1 cellular context compared by ENCODE assay signal in the genomic region with DNA sequence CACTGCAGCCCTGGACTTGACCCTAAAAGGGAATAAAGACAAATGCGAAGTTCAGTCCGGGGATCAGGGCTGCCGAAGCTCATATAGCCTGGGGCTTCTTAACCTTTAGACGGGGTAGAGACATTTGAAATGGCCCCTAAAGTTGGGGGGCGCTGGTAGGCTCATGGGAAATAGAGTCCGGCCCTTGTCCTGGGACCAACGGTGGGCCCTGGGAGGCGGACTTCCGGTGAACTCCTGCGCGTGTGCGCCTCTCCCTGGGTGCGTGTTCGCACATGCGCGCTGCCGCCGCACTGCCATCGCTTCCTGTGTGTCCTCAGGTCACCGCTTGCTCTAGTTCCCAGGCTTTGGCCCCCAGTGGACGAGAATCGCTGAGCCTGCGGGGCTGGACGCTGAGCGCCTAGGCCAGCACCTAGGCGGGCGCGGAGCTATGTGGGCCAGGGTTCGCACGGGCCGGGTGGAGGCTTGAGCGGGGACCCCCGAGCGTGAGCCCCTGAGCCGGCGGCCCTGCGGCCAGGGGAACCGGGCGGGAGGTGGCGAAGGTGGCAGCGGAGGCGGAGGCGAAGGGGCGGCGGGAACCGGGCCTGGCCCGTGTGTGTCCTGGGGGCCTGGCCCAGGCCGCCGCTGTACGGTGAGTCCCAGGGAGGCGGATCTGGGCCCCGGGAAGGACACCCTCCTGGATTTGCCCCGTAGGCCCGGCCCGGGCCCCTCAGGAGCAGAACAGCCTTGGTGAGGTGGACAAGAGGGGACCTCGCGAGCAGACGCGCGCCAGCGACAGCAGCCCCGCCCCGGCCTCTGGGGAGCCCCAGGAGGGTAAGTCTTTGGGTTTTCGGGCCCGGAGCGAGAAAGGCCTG.
TF ChIP-seq lines count a peak whose summit lies in the region.

No MANE protein-coding gene starts in this region.

TF ChIP-seq in HepG2, 621 proteins besides CTCF, POLR2A, EP300 and RAD21 (continued from another document and continues in another):
- TF ChIP-seq, protein P1, sequence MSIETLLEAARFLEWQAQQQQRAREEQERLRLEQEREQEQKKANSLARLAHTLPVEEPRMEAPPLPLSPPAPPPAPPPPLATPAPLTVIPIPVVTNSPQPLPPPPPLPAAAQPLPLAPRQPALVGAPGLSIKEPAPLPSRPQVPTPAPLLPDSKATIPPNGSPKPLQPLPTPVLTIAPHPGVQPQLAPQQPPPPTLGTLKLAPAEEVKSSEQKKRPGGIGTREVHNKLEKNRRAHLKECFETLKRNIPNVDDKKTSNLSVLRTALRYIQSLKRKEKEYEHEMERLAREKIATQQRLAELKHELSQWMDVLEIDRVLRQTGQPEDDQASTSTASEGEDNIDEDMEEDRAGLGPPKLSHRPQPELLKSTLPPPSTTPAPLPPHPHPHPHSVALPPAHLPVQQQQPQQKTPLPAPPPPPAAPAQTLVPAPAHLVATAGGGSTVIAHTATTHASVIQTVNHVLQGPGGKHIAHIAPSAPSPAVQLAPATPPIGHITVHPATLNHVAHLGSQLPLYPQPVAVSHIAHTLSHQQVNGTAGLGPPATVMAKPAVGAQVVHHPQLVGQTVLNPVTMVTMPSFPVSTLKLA (IDR thresholded peaks at IDR 0.05) = peak; percentile 80
- TF ChIP-seq, protein P2, sequence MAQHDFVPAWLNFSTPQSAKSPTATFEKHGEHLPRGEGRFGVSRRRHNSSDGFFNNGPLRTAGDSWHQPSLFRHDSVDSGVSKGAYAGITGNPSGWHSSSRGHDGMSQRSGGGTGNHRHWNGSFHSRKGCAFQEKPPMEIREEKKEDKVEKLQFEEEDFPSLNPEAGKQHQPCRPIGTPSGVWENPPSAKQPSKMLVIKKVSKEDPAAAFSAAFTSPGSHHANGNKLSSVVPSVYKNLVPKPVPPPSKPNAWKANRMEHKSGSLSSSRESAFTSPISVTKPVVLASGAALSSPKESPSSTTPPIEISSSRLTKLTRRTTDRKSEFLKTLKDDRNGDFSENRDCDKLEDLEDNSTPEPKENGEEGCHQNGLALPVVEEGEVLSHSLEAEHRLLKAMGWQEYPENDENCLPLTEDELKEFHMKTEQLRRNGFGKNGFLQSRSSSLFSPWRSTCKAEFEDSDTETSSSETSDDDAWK (CRISPR knock-in tag; IDR thresholded peaks at IDR 0.05) = no peak
- no peak for TF ChIP-seq NR2F6 (IDR thresholded peaks at IDR 0.05)
- peak; percentile 32; the same call in 1 of the 2 replicates for TF ChIP-seq NR2F6 (CRISPR knock-in tag; IDR thresholded peaks at IDR 0.05)
- TF ChIP-seq ZC3H4 (CRISPR knock-in tag; IDR thresholded peaks at IDR 0.05; ENCODE audit: borderline replicate concordance) = no peak
- TF ChIP-seq, protein P3, sequence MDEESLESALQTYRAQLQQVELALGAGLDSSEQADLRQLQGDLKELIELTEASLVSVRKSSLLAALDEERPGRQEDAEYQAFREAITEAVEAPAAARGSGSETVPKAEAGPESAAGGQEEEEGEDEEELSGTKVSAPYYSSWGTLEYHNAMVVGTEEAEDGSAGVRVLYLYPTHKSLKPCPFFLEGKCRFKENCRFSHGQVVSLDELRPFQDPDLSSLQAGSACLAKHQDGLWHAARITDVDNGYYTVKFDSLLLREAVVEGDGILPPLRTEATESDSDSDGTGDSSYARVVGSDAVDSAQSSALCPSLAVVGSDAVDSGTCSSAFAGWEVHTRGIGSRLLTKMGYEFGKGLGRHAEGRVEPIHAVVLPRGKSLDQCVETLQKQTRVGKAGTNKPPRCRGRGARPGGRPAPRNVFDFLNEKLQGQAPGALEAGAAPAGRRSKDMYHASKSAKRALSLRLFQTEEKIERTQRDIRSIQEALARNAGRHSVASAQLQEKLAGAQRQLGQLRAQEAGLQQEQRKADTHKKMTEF (CRISPR knock-in tag; IDR thresholded peaks at IDR 0.05) = peak; percentile 80; the same call in 1 of the 2 replicates
- 0 out of 2 replicates have a peak, but pooled peaks have one; percentile 17 for TF ChIP-seq SP140L (CRISPR knock-in tag; IDR thresholded peaks at IDR 0.05; ENCODE audit: borderline replicate concordance)
- 0 out of 2 replicates have a peak, but pooled peaks have one; percentile 88 for TF ChIP-seq ZNF709 (CRISPR knock-in tag; IDR thresholded peaks at IDR 0.05)
- TF ChIP-seq, protein P4, sequence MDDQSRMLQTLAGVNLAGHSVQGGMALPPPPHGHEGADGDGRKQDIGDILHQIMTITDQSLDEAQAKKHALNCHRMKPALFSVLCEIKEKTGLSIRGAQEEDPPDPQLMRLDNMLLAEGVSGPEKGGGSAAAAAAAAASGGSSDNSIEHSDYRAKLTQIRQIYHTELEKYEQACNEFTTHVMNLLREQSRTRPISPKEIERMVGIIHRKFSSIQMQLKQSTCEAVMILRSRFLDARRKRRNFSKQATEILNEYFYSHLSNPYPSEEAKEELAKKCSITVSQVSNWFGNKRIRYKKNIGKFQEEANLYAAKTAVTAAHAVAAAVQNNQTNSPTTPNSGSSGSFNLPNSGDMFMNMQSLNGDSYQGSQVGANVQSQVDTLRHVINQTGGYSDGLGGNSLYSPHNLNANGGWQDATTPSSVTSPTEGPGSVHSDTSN (CRISPR knock-in tag; IDR thresholded peaks at IDR 0.05; ENCODE audit: borderline replicate concordance) = 0 out of 2 replicates have a peak, but pooled peaks have one; percentile 51
- no peak for TF ChIP-seq TMF1 (CRISPR knock-in tag; IDR thresholded peaks at IDR 0.05; ENCODE audit: low read depth)
- TF ChIP-seq ZKSCAN5 (CRISPR knock-in tag; IDR thresholded peaks at IDR 0.05) = no peak
- TF ChIP-seq, protein P5, sequence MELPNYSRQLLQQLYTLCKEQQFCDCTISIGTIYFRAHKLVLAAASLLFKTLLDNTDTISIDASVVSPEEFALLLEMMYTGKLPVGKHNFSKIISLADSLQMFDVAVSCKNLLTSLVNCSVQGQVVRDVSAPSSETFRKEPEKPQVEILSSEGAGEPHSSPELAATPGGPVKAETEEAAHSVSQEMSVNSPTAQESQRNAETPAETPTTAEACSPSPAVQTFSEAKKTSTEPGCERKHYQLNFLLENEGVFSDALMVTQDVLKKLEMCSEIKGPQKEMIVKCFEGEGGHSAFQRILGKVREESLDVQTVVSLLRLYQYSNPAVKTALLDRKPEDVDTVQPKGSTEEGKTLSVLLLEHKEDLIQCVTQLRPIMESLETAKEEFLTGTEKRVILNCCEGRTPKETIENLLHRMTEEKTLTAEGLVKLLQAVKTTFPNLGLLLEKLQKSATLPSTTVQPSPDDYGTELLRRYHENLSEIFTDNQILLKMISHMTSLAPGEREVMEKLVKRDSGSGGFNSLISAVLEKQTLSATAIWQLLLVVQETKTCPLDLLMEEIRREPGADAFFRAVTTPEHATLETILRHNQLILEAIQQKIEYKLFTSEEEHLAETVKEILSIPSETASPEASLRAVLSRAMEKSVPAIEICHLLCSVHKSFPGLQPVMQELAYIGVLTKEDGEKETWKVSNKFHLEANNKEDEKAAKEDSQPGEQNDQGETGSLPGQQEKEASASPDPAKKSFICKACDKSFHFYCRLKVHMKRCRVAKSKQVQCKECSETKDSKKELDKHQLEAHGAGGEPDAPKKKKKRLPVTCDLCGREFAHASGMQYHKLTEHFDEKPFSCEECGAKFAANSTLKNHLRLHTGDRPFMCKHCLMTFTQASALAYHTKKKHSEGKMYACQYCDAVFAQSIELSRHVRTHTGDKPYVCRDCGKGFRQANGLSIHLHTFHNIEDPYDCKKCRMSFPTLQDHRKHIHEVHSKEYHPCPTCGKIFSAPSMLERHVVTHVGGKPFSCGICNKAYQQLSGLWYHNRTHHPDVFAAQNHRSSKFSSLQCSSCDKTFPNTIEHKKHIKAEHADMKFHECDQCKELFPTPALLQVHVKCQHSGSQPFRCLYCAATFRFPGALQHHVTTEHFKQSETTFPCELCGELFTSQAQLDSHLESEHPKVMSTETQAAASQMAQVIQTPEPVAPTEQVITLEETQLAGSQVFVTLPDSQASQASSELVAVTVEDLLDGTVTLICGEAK (IDR thresholded peaks at IDR 0.05) = no peak
- TF ChIP-seq, protein P5 (CRISPR knock-in tag; IDR thresholded peaks at IDR 0.05) = 0 out of 2 replicates have a peak, but pooled peaks have one; percentile 20
- TF ChIP-seq KAT2B (IDR thresholded peaks at IDR 0.05; ENCODE audit: borderline replicate concordance, low read depth, low read length) = no peak
- TF ChIP-seq, protein P6, sequence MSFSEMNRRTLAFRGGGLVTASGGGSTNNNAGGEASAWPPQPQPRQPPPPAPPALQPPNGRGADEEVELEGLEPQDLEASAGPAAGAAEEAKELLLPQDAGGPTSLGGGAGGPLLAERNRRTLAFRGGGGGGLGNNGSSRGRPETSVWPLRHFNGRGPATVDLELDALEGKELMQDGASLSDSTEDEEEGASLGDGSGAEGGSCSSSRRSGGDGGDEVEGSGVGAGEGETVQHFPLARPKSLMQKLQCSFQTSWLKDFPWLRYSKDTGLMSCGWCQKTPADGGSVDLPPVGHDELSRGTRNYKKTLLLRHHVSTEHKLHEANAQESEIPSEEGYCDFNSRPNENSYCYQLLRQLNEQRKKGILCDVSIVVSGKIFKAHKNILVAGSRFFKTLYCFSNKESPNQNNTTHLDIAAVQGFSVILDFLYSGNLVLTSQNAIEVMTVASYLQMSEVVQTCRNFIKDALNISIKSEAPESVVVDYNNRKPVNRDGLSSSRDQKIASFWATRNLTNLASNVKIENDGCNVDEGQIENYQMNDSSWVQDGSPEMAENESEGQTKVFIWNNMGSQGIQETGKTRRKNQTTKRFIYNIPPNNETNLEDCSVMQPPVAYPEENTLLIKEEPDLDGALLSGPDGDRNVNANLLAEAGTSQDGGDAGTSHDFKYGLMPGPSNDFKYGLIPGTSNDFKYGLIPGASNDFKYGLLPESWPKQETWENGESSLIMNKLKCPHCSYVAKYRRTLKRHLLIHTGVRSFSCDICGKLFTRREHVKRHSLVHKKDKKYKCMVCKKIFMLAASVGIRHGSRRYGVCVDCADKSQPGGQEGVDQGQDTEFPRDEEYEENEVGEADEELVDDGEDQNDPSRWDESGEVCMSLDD (CRISPR knock-in tag; IDR thresholded peaks at IDR 0.05; ENCODE audit: borderline replicate concordance) = peak; percentile 89; the same call in 1 of the 2 replicates
- TF ChIP-seq, protein P7, sequence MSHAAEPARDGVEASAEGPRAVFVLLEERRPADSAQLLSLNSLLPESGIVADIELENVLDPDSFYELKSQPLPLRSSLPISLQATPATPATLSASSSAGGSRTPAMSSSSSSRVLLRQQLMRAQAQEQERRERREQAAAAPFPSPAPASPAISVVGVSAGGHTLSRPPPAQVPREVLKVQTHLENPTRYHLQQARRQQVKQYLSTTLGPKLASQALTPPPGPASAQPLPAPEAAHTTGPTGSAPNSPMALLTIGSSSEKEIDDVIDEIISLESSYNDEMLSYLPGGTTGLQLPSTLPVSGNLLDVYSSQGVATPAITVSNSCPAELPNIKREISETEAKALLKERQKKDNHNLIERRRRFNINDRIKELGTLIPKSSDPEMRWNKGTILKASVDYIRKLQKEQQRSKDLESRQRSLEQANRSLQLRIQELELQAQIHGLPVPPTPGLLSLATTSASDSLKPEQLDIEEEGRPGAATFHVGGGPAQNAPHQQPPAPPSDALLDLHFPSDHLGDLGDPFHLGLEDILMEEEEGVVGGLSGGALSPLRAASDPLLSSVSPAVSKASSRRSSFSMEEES (CRISPR knock-in tag; IDR thresholded peaks at IDR 0.05) = peak; percentile 27; the same call in 1 of the 2 replicates
- TF ChIP-seq KDM2A (CRISPR knock-in tag; IDR thresholded peaks at IDR 0.05; ENCODE audit: borderline replicate concordance, low read depth) = peak; percentile 89; the same call in 1 of the 2 replicates
- TF ChIP-seq, protein P8, sequence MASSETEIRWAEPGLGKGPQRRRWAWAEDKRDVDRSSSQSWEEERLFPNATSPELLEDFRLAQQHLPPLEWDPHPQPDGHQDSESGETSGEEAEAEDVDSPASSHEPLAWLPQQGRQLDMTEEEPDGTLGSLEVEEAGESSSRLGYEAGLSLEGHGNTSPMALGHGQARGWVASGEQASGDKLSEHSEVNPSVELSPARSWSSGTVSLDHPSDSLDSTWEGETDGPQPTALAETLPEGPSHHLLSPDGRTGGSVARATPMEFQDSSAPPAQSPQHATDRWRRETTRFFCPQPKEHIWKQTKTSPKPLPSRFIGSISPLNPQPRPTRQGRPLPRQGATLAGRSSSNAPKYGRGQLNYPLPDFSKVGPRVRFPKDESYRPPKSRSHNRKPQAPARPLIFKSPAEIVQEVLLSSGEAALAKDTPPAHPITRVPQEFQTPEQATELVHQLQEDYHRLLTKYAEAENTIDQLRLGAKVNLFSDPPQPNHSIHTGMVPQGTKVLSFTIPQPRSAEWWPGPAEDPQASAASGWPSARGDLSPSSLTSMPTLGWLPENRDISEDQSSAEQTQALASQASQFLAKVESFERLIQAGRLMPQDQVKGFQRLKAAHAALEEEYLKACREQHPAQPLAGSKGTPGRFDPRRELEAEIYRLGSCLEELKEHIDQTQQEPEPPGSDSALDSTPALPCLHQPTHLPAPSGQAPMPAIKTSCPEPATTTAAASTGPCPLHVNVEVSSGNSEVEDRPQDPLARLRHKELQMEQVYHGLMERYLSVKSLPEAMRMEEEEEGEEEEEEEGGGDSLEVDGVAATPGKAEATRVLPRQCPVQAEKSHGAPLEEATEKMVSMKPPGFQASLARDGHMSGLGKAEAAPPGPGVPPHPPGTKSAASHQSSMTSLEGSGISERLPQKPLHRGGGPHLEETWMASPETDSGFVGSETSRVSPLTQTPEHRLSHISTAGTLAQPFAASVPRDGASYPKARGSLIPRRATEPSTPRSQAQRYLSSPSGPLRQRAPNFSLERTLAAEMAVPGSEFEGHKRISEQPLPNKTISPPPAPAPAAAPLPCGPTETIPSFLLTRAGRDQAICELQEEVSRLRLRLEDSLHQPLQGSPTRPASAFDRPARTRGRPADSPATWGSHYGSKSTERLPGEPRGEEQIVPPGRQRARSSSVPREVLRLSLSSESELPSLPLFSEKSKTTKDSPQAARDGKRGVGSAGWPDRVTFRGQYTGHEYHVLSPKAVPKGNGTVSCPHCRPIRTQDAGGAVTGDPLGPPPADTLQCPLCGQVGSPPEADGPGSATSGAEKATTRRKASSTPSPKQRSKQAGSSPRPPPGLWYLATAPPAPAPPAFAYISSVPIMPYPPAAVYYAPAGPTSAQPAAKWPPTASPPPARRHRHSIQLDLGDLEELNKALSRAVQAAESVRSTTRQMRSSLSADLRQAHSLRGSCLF (CRISPR knock-in tag; IDR thresholded peaks at IDR 0.05; ENCODE audit: borderline replicate concordance) = peak; percentile 69; the same call in 1 of the 2 replicates
